ENCODE assay signal across 9 cellular contexts in the genomic region with DNA sequence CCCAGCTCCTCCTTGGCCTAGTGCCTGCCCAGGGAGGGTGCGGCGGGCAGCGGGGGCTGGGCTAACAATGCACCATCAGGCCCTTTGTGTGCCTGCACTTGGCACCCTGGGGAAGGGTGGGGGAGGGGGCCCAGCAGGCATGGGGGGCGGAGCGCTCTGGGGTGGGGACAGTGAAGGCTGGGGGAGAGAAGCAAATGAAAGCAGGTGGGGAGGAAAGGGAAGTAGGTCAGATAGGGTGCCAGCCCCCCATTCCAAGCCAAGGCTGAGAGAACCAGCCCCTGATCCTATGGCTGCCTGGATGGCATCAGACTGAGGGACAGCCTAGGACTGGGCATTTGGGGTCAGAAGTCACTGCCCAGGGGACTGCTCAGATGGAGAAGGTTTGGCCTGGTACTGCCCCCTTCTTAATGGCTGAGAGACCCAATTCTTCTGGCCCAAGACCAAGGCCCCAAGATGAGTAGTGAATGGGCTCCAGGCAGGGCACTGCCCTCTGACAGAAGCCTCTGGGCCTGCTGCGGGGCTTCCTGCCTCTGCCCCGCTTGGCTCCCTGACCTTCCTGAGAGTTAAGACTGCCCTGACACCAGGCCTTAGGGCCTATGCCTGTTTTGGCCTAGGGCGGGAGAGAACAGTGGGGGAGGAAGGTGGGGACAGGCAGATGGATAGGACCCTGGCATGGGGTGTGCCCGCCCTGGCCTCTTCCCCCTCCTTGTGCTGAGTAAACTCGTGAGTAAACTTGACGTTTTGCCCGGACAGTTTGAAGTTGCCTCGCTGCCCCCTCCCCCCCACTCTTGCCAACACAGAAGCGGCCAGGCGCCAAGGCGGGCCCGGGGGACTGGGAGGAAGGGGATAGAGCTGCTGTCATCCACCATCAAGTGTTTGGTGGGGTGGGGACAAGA. TPM values are rescaled to one million over a fixed set of nuclear protein-coding genes. Genes with fewer than 3 reads are reported as not detected.
DNase-seq lines count a peak whose midpoint lies in the region; ATAC-seq and TF ChIP-seq lines count a peak whose summit lies in the region.
"Had no signal": no experiment of that assay in that cellular context is flagged by ENCODE, and none has a peak within 500 bp of the region (broad histone marks: within the 10 kb centered on the region; RNA-seq: fewer than 3 reads in every experiment).

No MANE protein-coding gene starts in this region.

- no peaks in the 10 kb centered on the region for H3K9me3 Mint-ChIP-seq in activated CD8-positive, alpha-beta memory T cell treated with anti-CD3 and anti-CD28 coated beads, Interleukin-2, amount 10 ng/mL, durations not matched to agents 7 days and 5 days (ENCODE audit: low read depth)

- peaks cover 4% of the 10 kb centered on the region for H3K4me1 ChIP-seq in thymus (ENCODE audit: control insufficient read depth, insufficient read depth, low read length)

- H3K4me3 ChIP-seq in lower leg skin (ENCODE audit: low read depth, poor library complexity, severe bottlenecking), result no peak overlapping the region
- H3K4me3 ChIP-seq in thymus (ENCODE audit: low read length), result no peak overlapping the region

- CTCF ChIA-PET in activated CD8-positive, alpha-beta memory T cell treated with anti-CD3 and anti-CD28 coated beads, Interleukin-2, amount 10 ng/mL, durations not matched to agents 7 days and 5 days (lab: Charles Lee), result interaction anchor here (1.1 to 18.7 kb wide), 5 partner anchors 10 to 56 kb away, joined by 3 to 328 read pairs (median 80); partner anchors contain the start of genes ADAM15, EFNA4 and FLAD1

- H3K4me1 Mint-ChIP-seq in activated CD8-positive, alpha-beta memory T cell treated with anti-CD3 and anti-CD28 coated beads, Interleukin-2, amount 10 ng/mL, durations not matched to agents 7 days and 5 days, result peaks cover 52% of the 10 kb centered on the region

- H3K36me3 ChIP-seq in thymus (ENCODE audit: control insufficient read depth, insufficient read depth), result no peaks in the 10 kb centered on the region

- H3K27me3 ChIP-seq in thymus (ENCODE audit: control insufficient read depth, insufficient read depth), result peaks cover 31% of the 10 kb centered on the region

- no peak for TF ChIP-seq POLR2A in lower leg skin (IDR thresholded peaks at IDR 0.05)

- in situ Hi-C loops in ACHN (cut with HindIII; ENCODE audit: low pct_ligation_motif_present, low pct_unique_long_range_greater_than_20kb, low sequenced_read_pairs), result no loop called here

- H3K27ac ChIP-seq in thymus (ENCODE audit: low read depth), result peak overlapping the region; percentile 42

- no peak for DNase-seq in activated CD8-positive, alpha-beta memory T cell treated with anti-CD3 and anti-CD28 coated beads, Interleukin-2, amount 10 ng/mL, durations not matched to agents 7 days and 5 days
- DNase-seq in activated CD8-positive, alpha-beta memory T cell treated with anti-CD3 and anti-CD28 coated beads, Interleukin-2, amount 50 U/mL, for 4 hours, result no peak
- DNase-seq in astrocyte of the hippocampus (ENCODE audit: low read depth, low spot score) (peak; percentile 65), lower leg skin (ENCODE audit: low spot score in 2 of 2) (peak; percentile 73 to 94), NCI-H2107 treated with DMSO at 0.1 percent for 48 hours (lab: John Stamatoyannopoulos, UW; ENCODE audit: unreplicated experiment) (no peak), ACHN (no peak)

- intact Hi-C loops in lower leg skin (cut with DNase I; ENCODE audit: low total_unique reads), result no loop called here

- no peak for ATAC-seq in activated CD8-positive, alpha-beta memory T cell treated with anti-CD3 and anti-CD28 coated beads, Interleukin-2, amount 10 ng/mL, durations not matched to agents 7 days and 5 days
- ATAC-seq in HG03159 (IDR thresholded peaks at IDR 0.05; ENCODE audit: unreplicated experiment), result no peak

- TF ChIP-seq CTCF in lower leg skin (IDR thresholded peaks at IDR 0.05), result no peak

- 15 to 19% methylated on average over 15 to 17 of the region's 17 CpGs for WGBS in lower leg skin, 2 donors
- 85% methylated on average over 17 of the region's 17 CpGs for WGBS in thymus

- H3K27ac Mint-ChIP-seq in activated CD8-positive, alpha-beta memory T cell treated with anti-CD3 and anti-CD28 coated beads, Interleukin-2, amount 10 ng/mL, durations not matched to agents 7 days and 5 days, result peak overlapping the region; percentile 95

- no peaks in the 10 kb centered on the region for H3K9me3 ChIP-seq in thymus (ENCODE audit: control insufficient read depth)

- no peaks in the 10 kb centered on the region for H3K27me3 Mint-ChIP-seq in activated CD8-positive, alpha-beta memory T cell treated with anti-CD3 and anti-CD28 coated beads, Interleukin-2, amount 10 ng/mL, durations not matched to agents 7 days and 5 days

- H3K4me3 Mint-ChIP-seq in activated CD8-positive, alpha-beta memory T cell treated with anti-CD3 and anti-CD28 coated beads, Interleukin-2, amount 10 ng/mL, durations not matched to agents 7 days and 5 days, result peak overlapping the region; percentile 32

- H3K36me3 Mint-ChIP-seq in activated CD8-positive, alpha-beta memory T cell treated with anti-CD3 and anti-CD28 coated beads, Interleukin-2, amount 10 ng/mL, durations not matched to agents 7 days and 5 days, result peaks cover 7% of the 10 kb centered on the region

RNA-seq across cellular contexts. Expression of gene ZBTB7B, which starts 2.7 kb away (rescaled TPM):
- total RNA-seq in activated CD8-positive, alpha-beta memory T cell treated with anti-CD3 and anti-CD28 coated beads, Interleukin-2, amount 10 ng/mL, durations not matched to agents 7 days and 5 days, result 10 to 100 TPM; 58.1 to 74.8 TPM
- 100 to 1,000 TPM; 270 to 295 (median 286) TPM for total RNA-seq in lower leg skin
- 21.9 TPM for polyA plus RNA-seq in thymus

RNA-seq across cellular contexts. Expression of gene LENEP, which starts 11.9 kb away (rescaled TPM):
- 1 to 10 TPM in 1 of 2 experiments, under 1 TPM in 1; 0.91 to 1.2 TPM for total RNA-seq in activated CD8-positive, alpha-beta memory T cell treated with anti-CD3 and anti-CD28 coated beads, Interleukin-2, amount 10 ng/mL, durations not matched to agents 7 days and 5 days
- total RNA-seq in lower leg skin, result 1 to 10 TPM in 1 of 4 donors, not detected in 3; 1.4 TPM
- polyA plus RNA-seq in thymus, result 0.16 TPM

RNA-seq across cellular contexts. Expression of gene FLAD1, which starts 22.2 kb away (rescaled TPM):
- 10 to 100 TPM; 48.2 to 63.7 TPM for total RNA-seq in activated CD8-positive, alpha-beta memory T cell treated with anti-CD3 and anti-CD28 coated beads, Interleukin-2, amount 10 ng/mL, durations not matched to agents 7 days and 5 days
- total RNA-seq in lower leg skin, result 10 to 100 TPM; 38.7 to 45.3 (median 41.6) TPM
- polyA plus RNA-seq in thymus, result 34.8 TPM

RNA-seq across cellular contexts. Expression of gene DCST2, which starts 28.3 kb away (rescaled TPM):
- under 1 TPM; 0.09 to 0.29 TPM for total RNA-seq in activated CD8-positive, alpha-beta memory T cell treated with anti-CD3 and anti-CD28 coated beads, Interleukin-2, amount 10 ng/mL, durations not matched to agents 7 days and 5 days
- total RNA-seq in lower leg skin, result 10 to 100 TPM in 1 of 4 donors, 1 to 10 TPM in 3; 3.8 to 11.5 (median 6.3) TPM
- 7.8 TPM for polyA plus RNA-seq in thymus

RNA-seq across cellular contexts. Expression of gene DCST1, which starts 28.3 kb away (rescaled TPM):
- total RNA-seq in activated CD8-positive, alpha-beta memory T cell treated with anti-CD3 and anti-CD28 coated beads, Interleukin-2, amount 10 ng/mL, durations not matched to agents 7 days and 5 days, result not detected
- total RNA-seq in lower leg skin, result 1 to 10 TPM in 2 of 4 donors, under 1 TPM in 2; 0.38 to 3.6 (median 0.87) TPM
- not detected for polyA plus RNA-seq in thymus
- total RNA-seq: activated CD8-positive, alpha-beta memory T cell treated with anti-CD3 and anti-CD28 coated beads for 36 hours had no signal

Comparison
In these comparisons a context has a peak if more than half of its experiments do, and no peak if none do; other contexts are left out.
1. DNase-seq: peak in astrocyte of the hippocampus (single experiment) and lower leg skin (2 of 2); none in activated CD8-positive, alpha-beta memory T cell treated with anti-CD3 and anti-CD28 coated beads, Interleukin-2, amount 10 ng/mL, durations not matched to agents 7 days and 5 days (single experiment), activated CD8-positive, alpha-beta memory T cell treated with anti-CD3 and anti-CD28 coated beads, Interleukin-2, amount 50 U/mL, for 4 hours (single experiment), NCI-H2107 treated with DMSO at 0.1 percent for 48 hours (single experiment) and ACHN (single experiment).